In the genomic region with DNA sequence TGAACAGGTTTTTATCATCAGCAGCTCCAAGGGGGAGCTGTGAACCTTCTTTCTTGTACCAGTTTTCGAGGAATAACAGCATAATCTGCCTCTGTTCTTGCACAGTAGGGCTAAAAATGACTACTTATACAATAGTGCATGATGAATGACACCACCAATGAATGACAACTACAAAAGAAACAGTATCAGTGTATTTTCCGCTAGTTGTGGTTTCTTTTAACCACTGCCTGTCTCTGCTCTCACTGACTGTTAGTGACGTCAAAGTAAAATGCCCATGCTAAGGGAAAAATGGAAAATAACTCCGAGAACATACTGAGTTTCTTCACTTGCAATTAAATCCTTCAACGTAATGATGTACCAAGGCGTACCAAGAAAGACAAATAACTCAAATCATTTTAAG, we compare ENCODE assay signal across 16 cellular contexts.
DNase-seq lines count a peak whose midpoint lies in the region; ATAC-seq and TF ChIP-seq lines count a peak whose summit lies in the region.
"Had no signal": no experiment of that assay in that cellular context is flagged by ENCODE, and none has a peak within 500 bp of the region (broad histone marks: within the 10 kb centered on the region; RNA-seq: fewer than 3 reads in every experiment).

No MANE protein-coding gene starts in this region.

- ATAC-seq in activated naive CD4-positive, alpha-beta T cell treated with anti-CD3 and anti-CD28 coated beads, Interleukin-2, amount 50 U/mL, for 72 hours = peak; percentile 70 to 77
- ATAC-seq in activated CD8-positive, alpha-beta T cell treated with anti-CD3 and anti-CD28 coated beads, Interleukin-2, amount 10 ng/mL, durations not matched to agents 7 days and 5 days = peak; percentile 88
- no peak for ATAC-seq in natural killer cell treated with Interleukin-12 subunit alpha and Interleukin-12 subunit beta and Interleukin-15 and Interleukin-18, amount 100 ng/mL, for 72 hours
- ATAC-seq: A549, GM12878, Panc1 had no signal

- H3K27me3 Mint-ChIP-seq in activated CD8-positive, alpha-beta T cell treated with anti-CD3 and anti-CD28 coated beads, Interleukin-2, amount 10 ng/mL, durations not matched to agents 7 days and 5 days (ENCODE audit: low read depth) = no peaks in the 10 kb centered on the region
- H3K27me3 Mint-ChIP-seq in nephron progenitor cell (ENCODE audit: low read depth, poor library complexity) = peaks cover 4% of the 10 kb centered on the region
- peaks cover 3% of the 10 kb centered on the region for H3K27me3 Mint-ChIP-seq in osteocyte (ENCODE audit: unreplicated experiment)
- peaks cover 0 to 2% of the 10 kb centered on the region in 2 donors for H3K27me3 Mint-ChIP-seq in natural killer cell treated with Interleukin-12 subunit alpha and Interleukin-12 subunit beta and Interleukin-15 and Interleukin-18, amount 100 ng/mL, for 72 hours

- no peak for DNase-seq in activated naive CD4-positive, alpha-beta T cell treated with anti-CD3 and anti-CD28 coated beads, Interleukin-2, amount 50 U/mL, for 72 hours (ENCODE audit: low spot score in 2 of 2)
- no peak for DNase-seq in activated naive CD4-positive, alpha-beta T cell treated with Interleukin-2 at 50 U/mL for 16 hours
- no peak for DNase-seq in activated CD8-positive, alpha-beta T cell treated with anti-CD3 and anti-CD28 coated beads, Interleukin-2, amount 10 ng/mL, durations not matched to agents 7 days and 5 days
- no peak for DNase-seq in nephron progenitor cell
- DNase-seq in osteocyte (ENCODE audit: extremely low spot score, unreplicated experiment) = no peak
- no peak for DNase-seq in T-helper 9 cell
- DNase-seq in natural killer cell treated with Interleukin-12 subunit alpha and Interleukin-12 subunit beta and Interleukin-15 and Interleukin-18, amount 100 ng/mL, for 72 hours (ENCODE audit: low spot score) = no peak
- DNase-seq: CD4-positive, alpha-beta memory T cell; NCI-H1048; NCI-H1436; NCI-H1930; NCI-H345; NCI-H526 had no signal

- H3K27ac Mint-ChIP-seq in activated naive CD4-positive, alpha-beta T cell treated with anti-CD3 and anti-CD28 coated beads, Interleukin-2, amount 50 U/mL, for 72 hours = no peak overlapping the region
- no peak overlapping the region for H3K27ac Mint-ChIP-seq in activated CD8-positive, alpha-beta T cell treated with anti-CD3 and anti-CD28 coated beads, Interleukin-2, amount 10 ng/mL, durations not matched to agents 7 days and 5 days
- H3K27ac Mint-ChIP-seq in nephron progenitor cell (peak overlapping the region; percentile 48), osteocyte (ENCODE audit: unreplicated experiment) (no peak overlapping the region)
- H3K27ac Mint-ChIP-seq in natural killer cell treated with Interleukin-12 subunit alpha and Interleukin-12 subunit beta and Interleukin-15 and Interleukin-18, amount 100 ng/mL, for 72 hours = no peak overlapping the region
- H3K27ac Mint-ChIP-seq: CD4-positive, alpha-beta memory T cell had no signal

- no peaks in the 10 kb centered on the region for H3K9me3 Mint-ChIP-seq in activated naive CD4-positive, alpha-beta T cell treated with anti-CD3 and anti-CD28 coated beads, Interleukin-2, amount 50 U/mL, for 72 hours
- H3K9me3 Mint-ChIP-seq in activated CD8-positive, alpha-beta T cell treated with anti-CD3 and anti-CD28 coated beads, Interleukin-2, amount 10 ng/mL, durations not matched to agents 7 days and 5 days (ENCODE audit: insufficient read depth) = no peaks in the 10 kb centered on the region
- H3K9me3 Mint-ChIP-seq in nephron progenitor cell (no peaks in the 10 kb centered on the region), osteocyte (ENCODE audit: unreplicated experiment) (no peaks in the 10 kb centered on the region)
- peaks cover 2% of the 10 kb centered on the region for H3K9me3 Mint-ChIP-seq in natural killer cell treated with Interleukin-12 subunit alpha and Interleukin-12 subunit beta and Interleukin-15 and Interleukin-18, amount 100 ng/mL, for 72 hours
- H3K9me3 Mint-ChIP-seq: CD4-positive, alpha-beta memory T cell had no signal

- H3K4me3 Mint-ChIP-seq in activated CD8-positive, alpha-beta T cell treated with anti-CD3 and anti-CD28 coated beads, Interleukin-2, amount 10 ng/mL, durations not matched to agents 7 days and 5 days = no peak overlapping the region
- no peak overlapping the region for H3K4me3 Mint-ChIP-seq in nephron progenitor cell
- no peak overlapping the region for H3K4me3 Mint-ChIP-seq in osteocyte (ENCODE audit: unreplicated experiment)
- no peak overlapping the region for H3K4me3 Mint-ChIP-seq in natural killer cell treated with Interleukin-12 subunit alpha and Interleukin-12 subunit beta and Interleukin-15 and Interleukin-18, amount 100 ng/mL, for 72 hours
- H3K4me3 Mint-ChIP-seq: CD4-positive, alpha-beta memory T cell had no signal

- H3K4me1 Mint-ChIP-seq in activated CD8-positive, alpha-beta T cell treated with anti-CD3 and anti-CD28 coated beads, Interleukin-2, amount 10 ng/mL, durations not matched to agents 7 days and 5 days (ENCODE audit: low read depth) = peaks cover 7% of the 10 kb centered on the region
- H3K4me1 Mint-ChIP-seq in nephron progenitor cell (peaks cover 41% of the 10 kb centered on the region), osteocyte (ENCODE audit: unreplicated experiment) (no peaks in the 10 kb centered on the region)
- no peaks in the 10 kb centered on the region for H3K4me1 Mint-ChIP-seq in natural killer cell treated with Interleukin-12 subunit alpha and Interleukin-12 subunit beta and Interleukin-15 and Interleukin-18, amount 100 ng/mL, for 72 hours (ENCODE audit: low read depth in 2 of 2)

- H3K36me3 Mint-ChIP-seq in activated naive CD4-positive, alpha-beta T cell treated with anti-CD3 and anti-CD28 coated beads, Interleukin-2, amount 50 U/mL, for 72 hours = no peaks in the 10 kb centered on the region
- no peaks in the 10 kb centered on the region for H3K36me3 Mint-ChIP-seq in activated CD8-positive, alpha-beta T cell treated with anti-CD3 and anti-CD28 coated beads, Interleukin-2, amount 10 ng/mL, durations not matched to agents 7 days and 5 days (ENCODE audit: low read depth)
- H3K36me3 Mint-ChIP-seq in nephron progenitor cell (ENCODE audit: low read depth) (no peaks in the 10 kb centered on the region), osteocyte (ENCODE audit: unreplicated experiment) (no peaks in the 10 kb centered on the region)
- no peaks in the 10 kb centered on the region for H3K36me3 Mint-ChIP-seq in natural killer cell treated with Interleukin-12 subunit alpha and Interleukin-12 subunit beta and Interleukin-15 and Interleukin-18, amount 100 ng/mL, for 72 hours
- H3K36me3 Mint-ChIP-seq: CD4-positive, alpha-beta memory T cell had no signal

- POLR2A ChIA-PET in activated CD8-positive, alpha-beta T cell treated with anti-CD3 and anti-CD28 coated beads, Interleukin-2, amount 10 ng/mL, durations not matched to agents 7 days and 5 days (lab: Charles Lee) = no interaction called here

- CTCF ChIA-PET in activated CD8-positive, alpha-beta T cell treated with anti-CD3 and anti-CD28 coated beads, Interleukin-2, amount 10 ng/mL, durations not matched to agents 7 days and 5 days (lab: Charles Lee) = no interaction called here

- TF ChIP-seq CTCF in nephron progenitor cell (IDR thresholded peaks at IDR 0.05) (no peak), osteocyte (IDR thresholded peaks at IDR 0.05) (no peak)

Comparison
In these comparisons a context has a peak if more than half of its experiments do, and no peak if none do; other contexts are left out.
1. ATAC-seq: peak in activated naive CD4-positive, alpha-beta T cell treated with anti-CD3 and anti-CD28 coated beads, Interleukin-2, amount 50 U/mL, for 72 hours (2 of 2) and activated CD8-positive, alpha-beta T cell treated with anti-CD3 and anti-CD28 coated beads, Interleukin-2, amount 10 ng/mL, durations not matched to agents 7 days and 5 days (single experiment); none in natural killer cell treated with Interleukin-12 subunit alpha and Interleukin-12 subunit beta and Interleukin-15 and Interleukin-18, amount 100 ng/mL, for 72 hours (0 of 2).